ENCODE assay signal across 8 cellular contexts in genomic region chr7:141533149-141533949, GRCh38. TPM values are rescaled to one million over a fixed set of nuclear protein-coding genes. Genes with fewer than 3 reads are reported as not detected.
DNase-seq lines count a peak whose midpoint lies in the region; ATAC-seq, FAIRE-seq and TF ChIP-seq lines count a peak whose summit lies in the region.

No MANE protein-coding gene starts in this region.

- TF ChIP-seq CTCF in OCI-LY3 (IDR thresholded peaks at IDR 0.05; ENCODE audit: low read depth, low read length), result peak; percentile 96
- TF ChIP-seq CTCF in esophagus muscularis mucosa (IDR thresholded peaks at IDR 0.05), result peak; percentile 78 to 96 (median 93)

- peak overlapping the region; percentile 48; the same call in 1 of the 2 replicates for H3K4me2 ChIP-seq in OCI-LY3 (ENCODE audit: low read length)

- H4K20me1 ChIP-seq in OCI-LY3 (ENCODE audit: insufficient read depth, low read length), result no peaks in the 10 kb centered on the region

- intact Hi-C loops in esophagus muscularis mucosa (cut with DNase I), result loop anchor here (5.0 to 10.0 kb wide), 2 partner anchors 459 to 721 kb away; partner anchors contain the start of gene TMEM178B

- H2AFZ ChIP-seq in OCI-LY3 (ENCODE audit: low read depth, low read length), result peak overlapping the region; percentile 86; the same call in 1 of the 2 replicates

- no peak overlapping the region for H3K4me3 Mint-ChIP-seq in naive thymus-derived CD8-positive, alpha-beta T cell

- H3K9me3 Mint-ChIP-seq in naive thymus-derived CD8-positive, alpha-beta T cell, result no peaks in the 10 kb centered on the region

- H3K27me3 Mint-ChIP-seq in naive thymus-derived CD8-positive, alpha-beta T cell, result peaks cover 21 to 30% (median 27%) of the 10 kb centered on the region in 5 donors

- no peaks in the 10 kb centered on the region for H3K36me3 ChIP-seq in OCI-LY3 (replicated peaks; ENCODE audit: low read depth, low read length)
- H3K36me3 ChIP-seq in esophagus muscularis mucosa, result no peaks in the 10 kb centered on the region

- peak; percentile 98 for FAIRE-seq in A204.1 (lab: Jason Lieb, UNC)

- peaks cover 5% of the 10 kb centered on the region; the same call in 1 of the 2 replicates for H3K27me3 ChIP-seq in OCI-LY3 (ENCODE audit: low read depth, low read length)
- H3K27me3 ChIP-seq in esophagus muscularis mucosa, result peaks cover 0 to 6% (median 0%) of the 10 kb centered on the region in 4 donors

- peak; percentile 69 for ATAC-seq in GM18502 (IDR thresholded peaks at IDR 0.05; ENCODE audit: poor library complexity, unreplicated experiment)
- ATAC-seq in naive thymus-derived CD8-positive, alpha-beta T cell, result peak; percentile 51 to 60
- ATAC-seq in stimulated activated naive CD8-positive, alpha-beta T cell treated with anti-CD3 and anti-CD28 coated beads, Interleukin-15, Interleukin-2, amounts not matched to agents 100 U/mL and 50 U/mL, for 24 hours, result peak; percentile 66

- H3K79me2 ChIP-seq in OCI-LY3 (ENCODE audit: low read length), result no peaks in the 10 kb centered on the region

- no peak for TF ChIP-seq EP300 in esophagus muscularis mucosa (IDR thresholded peaks at IDR 0.05)

- WGBS in esophagus muscularis mucosa, result 23% methylated on average over 11 of the region's 11 CpGs

- H3K4me3 ChIP-seq in OCI-LY3 (ENCODE audit: low read length) (no peak overlapping the region), esophagus muscularis mucosa (no peak overlapping the region)

- TF ChIP-seq POLR2A in esophagus muscularis mucosa (IDR thresholded peaks at IDR 0.05; ENCODE audit: low read depth), result no peak

- peaks cover 0 to 4% (median under 1%) of the 10 kb centered on the region in 4 donors for H3K4me1 Mint-ChIP-seq in naive thymus-derived CD8-positive, alpha-beta T cell

- H3K27ac Mint-ChIP-seq in naive thymus-derived CD8-positive, alpha-beta T cell, result peak overlapping the region in 1 of 10 donors; percentile 84

- DNase-seq in KG1 (lab: John Stamatoyannopoulos, UW), result peak; percentile 9
- peak; percentile 39 for DNase-seq in activated T-cell treated with anti-CD3 and anti-CD28 coated beads for 4 hours
- DNase-seq in esophagus muscularis mucosa (ENCODE audit: extremely low spot score), result no peak
- DNase-seq in naive thymus-derived CD8-positive, alpha-beta T cell, result peak in 8 of 10 donors; percentile 13 to 58 (median 48)
- DNase-seq in stimulated activated naive CD8-positive, alpha-beta T cell treated with anti-CD3 and anti-CD28 coated beads, Interleukin-15, Interleukin-2, amounts not matched to agents 100 U/mL and 50 U/mL, for 24 hours, result peak; percentile 69

- no peaks in the 10 kb centered on the region for H3K36me3 Mint-ChIP-seq in naive thymus-derived CD8-positive, alpha-beta T cell

- H3K9me3 ChIP-seq in OCI-LY3 (ENCODE audit: insufficient read depth, low read length), result no peaks in the 10 kb centered on the region
- H3K9me3 ChIP-seq in esophagus muscularis mucosa, result no peaks in the 10 kb centered on the region

- no peak overlapping the region for H3K9ac ChIP-seq in OCI-LY3 (ENCODE audit: low read length)

- H3K27ac ChIP-seq in OCI-LY3 (ENCODE audit: low read length) (no peak overlapping the region), esophagus muscularis mucosa (replicated peaks in 1 of 4) (no peak overlapping the region)

- POLR2A ChIA-PET in naive thymus-derived CD8-positive, alpha-beta T cell (lab: Charles Lee), result no interaction called here

- H3K4me1 ChIP-seq in OCI-LY3 (ENCODE audit: low read length) (no peaks in the 10 kb centered on the region), esophagus muscularis mucosa (peaks cover 0 to 9% (median 4%) of the 10 kb centered on the region in 4 donors)

RNA-seq across cellular contexts. Expression of gene AGK, which starts 17.9 kb away (rescaled TPM):
- total RNA-seq in esophagus muscularis mucosa, result 10 to 100 TPM; 17.9 to 23.4 (median 19.2) TPM
- 10 to 100 TPM; 26.3 to 26.7 TPM for total RNA-seq in naive thymus-derived CD8-positive, alpha-beta T cell
- 10 to 100 TPM; 23.3 to 29.3 (median 25.6) TPM for polyA plus RNA-seq in naive thymus-derived CD8-positive, alpha-beta T cell
